ENCODE assay signal across 8 cellular contexts in the genomic region with DNA sequence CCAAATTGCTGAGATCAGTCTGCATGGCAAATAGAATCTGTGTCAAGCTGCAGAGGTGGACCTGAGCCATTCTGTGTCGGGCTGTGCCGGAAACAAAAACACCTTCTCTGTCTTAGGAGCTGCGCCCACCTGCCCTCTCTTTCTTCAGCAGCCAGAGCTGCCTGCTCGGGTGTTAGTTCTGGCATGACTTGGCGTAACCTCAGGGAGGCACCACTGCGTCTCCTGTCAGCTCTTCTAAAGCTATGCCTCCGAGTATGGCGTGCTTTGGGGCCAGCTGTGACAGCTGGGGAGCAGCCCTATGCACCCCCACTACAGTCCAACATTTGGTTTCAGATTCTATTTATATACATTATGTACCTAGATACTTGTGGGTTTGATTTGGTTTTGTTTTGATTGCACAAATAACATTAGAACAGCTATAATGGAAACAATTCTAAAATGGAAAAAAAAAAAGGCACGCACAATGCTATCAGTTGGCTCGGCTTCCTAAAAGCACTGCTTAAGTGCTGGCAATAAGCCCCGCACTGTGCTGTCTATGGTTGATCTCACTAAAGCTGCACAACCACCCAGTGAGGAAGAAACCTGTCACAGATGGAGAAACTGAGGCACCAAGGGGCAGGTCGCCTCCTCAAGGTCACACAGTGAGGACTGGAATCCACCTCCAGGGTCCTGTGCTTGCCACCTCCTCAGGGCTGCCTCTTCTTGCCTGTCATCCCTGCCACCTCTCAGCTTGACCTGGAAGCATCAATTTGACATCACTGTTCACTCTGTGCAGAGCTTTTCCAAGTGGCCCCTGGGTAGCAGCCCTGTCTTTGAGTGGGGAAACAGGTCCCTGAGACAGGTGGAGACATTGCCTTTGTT. TPM values are rescaled to one million over a fixed set of nuclear protein-coding genes. Genes with fewer than 3 reads are reported as not detected.
A peak's percentile ranks its signal among the peaks of the same experiment; 100 is the strongest.
DNase-seq lines count a peak whose midpoint lies in the region; ATAC-seq lines count a peak whose summit lies in the region.

No MANE protein-coding gene starts in this region.

- peak; percentile 95 for ATAC-seq in GM19467 (IDR thresholded peaks at IDR 0.05; ENCODE audit: unreplicated experiment)
- peak; percentile 92 for ATAC-seq in HG03460 (IDR thresholded peaks at IDR 0.05; ENCODE audit: unreplicated experiment)

- DNase-seq in DMS153 treated with DMSO at 0.1 percent for 48 hours (lab: John Stamatoyannopoulos, UW; ENCODE audit: unreplicated experiment) (peak; percentile 49), cardiac septum (ENCODE audit: low spot score) (peak; percentile 71), 8988T (no peak)
- peak in 2 of 3 experiments; percentile 43 to 65 for DNase-seq in activated CD8-positive, alpha-beta memory T cell treated with anti-CD3 and anti-CD28 coated beads for 48 hours (ENCODE audit: low read depth in 2 of 3, low spot score in 2 of 3)
- DNase-seq in stimulated activated CD4-positive, alpha-beta T cell treated with anti-CD3 and anti-CD28 coated beads, Interleukin-4, amount 100 ng/mL, for 48 hours (ENCODE audit: low read depth in 2 of 2): peak; percentile 64 to 77
- no peak for DNase-seq in effector CD8-positive, alpha-beta T cell (lab: John Stamatoyannopoulos, UW)

- intact Hi-C loops in cardiac septum (cut with DNase I): no loop called here

RNA-seq across cellular contexts. Expression of gene ADGRG1, which starts 18.7 kb away (rescaled TPM):
- 15.9 TPM for total RNA-seq in cardiac septum

RNA-seq across cellular contexts. Expression of gene ADGRG3, which starts 58.3 kb away (rescaled TPM):
- total RNA-seq in cardiac septum: 1.0 TPM

Comparison
In these comparisons a context has a peak if more than half of its experiments do, and no peak if none do; other contexts are left out.
1. DNase-seq: peak in DMS153 treated with DMSO at 0.1 percent for 48 hours (single experiment), activated CD8-positive, alpha-beta memory T cell treated with anti-CD3 and anti-CD28 coated beads for 48 hours (2 of 3), cardiac septum (single experiment) and stimulated activated CD4-positive, alpha-beta T cell treated with anti-CD3 and anti-CD28 coated beads, Interleukin-4, amount 100 ng/mL, for 48 hours (2 of 2); none in effector CD8-positive, alpha-beta T cell (single experiment) and 8988T (single experiment).